ENCODE assay signal across 8 cellular contexts in the genomic region with DNA sequence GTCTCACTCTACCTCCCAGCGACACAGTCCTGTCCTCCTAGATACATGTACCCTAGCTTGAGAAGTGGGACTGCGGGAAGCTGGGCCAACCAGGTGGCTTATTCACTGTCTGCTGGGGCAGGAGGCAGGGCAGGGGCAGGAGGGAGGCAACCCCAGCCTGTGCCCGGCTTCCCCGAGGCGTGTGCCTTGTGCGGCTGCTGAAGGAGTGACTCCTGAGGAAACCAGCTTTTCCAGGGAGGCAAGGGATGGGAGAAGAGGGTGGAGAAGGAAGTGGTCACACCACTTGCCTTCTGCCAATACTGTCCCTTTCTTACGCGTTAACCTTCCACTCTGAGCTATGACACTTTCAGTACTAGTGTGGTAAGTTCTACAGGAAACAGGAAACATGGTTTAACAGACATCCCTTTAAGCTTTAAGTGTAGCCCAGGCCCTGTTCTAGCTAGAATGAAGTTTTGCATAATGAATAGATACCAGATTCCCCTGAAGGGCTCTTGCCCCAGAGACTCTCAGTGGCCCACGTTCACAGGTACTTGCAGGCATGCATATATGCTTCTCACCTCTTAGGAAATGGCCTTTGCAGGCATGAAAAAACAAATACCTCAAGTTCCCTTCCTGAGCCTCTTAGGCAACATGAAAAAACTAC. TPM values are rescaled to one million over a fixed set of nuclear protein-coding genes. Genes with fewer than 3 reads are reported as not detected.
DNase-seq lines count a peak whose midpoint lies in the region; ATAC-seq, FAIRE-seq and TF ChIP-seq lines count a peak whose summit lies in the region.

No MANE protein-coding gene starts in this region.

- FAIRE-seq in GM12892 (lab: Jason Lieb, UNC) = peak; percentile 92

- no peaks in the 10 kb centered on the region for H3K9me3 Mint-ChIP-seq in chondrocyte (ENCODE audit: low read depth)

- H3K9me3 ChIP-seq in Loucy (ENCODE audit: insufficient read depth, low read depth, low read length) (no peaks in the 10 kb centered on the region), cardiac muscle cell (ENCODE audit: low read depth) (no peaks in the 10 kb centered on the region)

- no peaks in the 10 kb centered on the region for H3K27me3 Mint-ChIP-seq in chondrocyte (ENCODE audit: low read depth)

- H2AFZ ChIP-seq in Loucy (ENCODE audit: low read length) = no peak overlapping the region

- H3K27ac Mint-ChIP-seq in chondrocyte (ENCODE audit: unreplicated experiment) = no peak overlapping the region

- H3K36me3 Mint-ChIP-seq in chondrocyte (ENCODE audit: low read depth) = no peaks in the 10 kb centered on the region

- no peaks in the 10 kb centered on the region for H4K20me1 ChIP-seq in Loucy (ENCODE audit: insufficient read depth, low read length, poor library complexity, severe bottlenecking)

- H3K4me2 ChIP-seq in Loucy (ENCODE audit: low read depth, low read length, poor library complexity, severe bottlenecking) = peak overlapping the region; percentile 82

- peaks cover 22% of the 10 kb centered on the region for H3K79me2 ChIP-seq in Loucy (ENCODE audit: insufficient read depth, low read length)

- peaks cover 17% of the 10 kb centered on the region for H3K4me1 Mint-ChIP-seq in chondrocyte (ENCODE audit: low read depth)

- no peaks in the 10 kb centered on the region for H3K9me2 ChIP-seq in Loucy (replicated peaks; ENCODE audit: low read depth, low read length)

- ATAC-seq in GM21786 (IDR thresholded peaks at IDR 0.05; ENCODE audit: unreplicated experiment) = peak; percentile 91

- peaks cover 76% of the 10 kb centered on the region for H3K4me1 ChIP-seq in Loucy (ENCODE audit: insufficient read depth, low read length, poor library complexity, severe bottlenecking)
- H3K4me1 ChIP-seq in cardiac muscle cell (ENCODE audit: low read depth) = peaks cover 22% of the 10 kb centered on the region

- H3K27ac ChIP-seq in cardiac muscle cell = peak overlapping the region; percentile 71

- H3K4me3 ChIP-seq in Loucy (ENCODE audit: low read length, poor library complexity, severe bottlenecking) (peak overlapping the region; percentile 77), cardiac muscle cell (no peak overlapping the region)

- H3F3A ChIP-seq in Loucy (ENCODE audit: low read depth) = peaks cover 11% of the 10 kb centered on the region

- H3K36me3 ChIP-seq in Loucy (ENCODE audit: insufficient read depth, low read length) = no peaks in the 10 kb centered on the region
- no peaks in the 10 kb centered on the region for H3K36me3 ChIP-seq in cardiac muscle cell

- H3K4me3 Mint-ChIP-seq in chondrocyte (ENCODE audit: unreplicated experiment) = no peak overlapping the region

- H3K9ac ChIP-seq in Loucy (ENCODE audit: low read depth, low read length, poor library complexity, severe bottlenecking) = peak overlapping the region; percentile 91

- no peaks in the 10 kb centered on the region for H3K27me3 ChIP-seq in Loucy (ENCODE audit: insufficient read depth, low read length, poor library complexity, severe bottlenecking)
- H3K27me3 ChIP-seq in cardiac muscle cell = no peaks in the 10 kb centered on the region

- DNase-seq in GM12892 (ENCODE audit: insufficient read length) = peak; percentile 58
- peak; percentile 3 to 8 for DNase-seq in activated CD4-positive, alpha-beta T cell treated with anti-CD3 and anti-CD28 coated beads, Interleukin-2, amount 50 U/mL, for 4 hours
- DNase-seq in cardiac muscle cell (ENCODE audit: low read depth in 1 of 2, low spot score in 1 of 2) = peak in 1 of 2 donors; percentile 35
- DNase-seq in stimulated activated CD4-positive, alpha-beta T cell treated with anti-CD3 and anti-CD28 coated beads, Interleukin-1b, Interleukin-23, amount 100 ng/mL, for 4 hours (ENCODE audit: low read depth in 2 of 2) = peak; percentile 12 to 13
- DNase-seq in chondrocyte (ENCODE audit: low spot score) = no peak
- DNase-seq in Ammon's horn (ENCODE audit: low spot score) = no peak

- no peak for TF ChIP-seq CTCF in Loucy (conservative IDR thresholded peaks at IDR 0.05; ENCODE audit: low read length)
- TF ChIP-seq CTCF in cardiac muscle cell (IDR thresholded peaks at IDR 0.05; ENCODE audit: low read depth, low read length) = no peak
- no peak for TF ChIP-seq CTCF in chondrocyte (IDR thresholded peaks at IDR 0.05)

- peak; percentile 53 for TF ChIP-seq POLR2A in GM12892 (IDR thresholded peaks at IDR 0.05; ENCODE audit: low read depth, low read length)

RNA-seq across cellular contexts. Expression of gene SYPL1, which starts 40.6 kb away (rescaled TPM):
- 29.0 TPM for polyA plus RNA-seq in GM12892 (2012; ENCODE audit: missing spikeins)
- total RNA-seq in cardiac muscle cell (24.8 and 37.8 TPM in 2 replicates), chondrocyte (53.9 to 75.7 TPM (median 71.8 TPM) in 3 replicates)
- polyA plus RNA-seq in cardiac muscle cell = 80.9 and 112 TPM in 2 replicates

Comparison
In these comparisons a context has a peak if more than half of its experiments do, and no peak if none do; other contexts are left out.
1. DNase-seq: peak in GM12892 (single experiment), activated CD4-positive, alpha-beta T cell treated with anti-CD3 and anti-CD28 coated beads, Interleukin-2, amount 50 U/mL, for 4 hours (2 of 2) and stimulated activated CD4-positive, alpha-beta T cell treated with anti-CD3 and anti-CD28 coated beads, Interleukin-1b, Interleukin-23, amount 100 ng/mL, for 4 hours (2 of 2); none in chondrocyte (single experiment) and Ammon's horn (single experiment).